ENCODE assay signal across 10 cellular contexts in the genomic region with DNA sequence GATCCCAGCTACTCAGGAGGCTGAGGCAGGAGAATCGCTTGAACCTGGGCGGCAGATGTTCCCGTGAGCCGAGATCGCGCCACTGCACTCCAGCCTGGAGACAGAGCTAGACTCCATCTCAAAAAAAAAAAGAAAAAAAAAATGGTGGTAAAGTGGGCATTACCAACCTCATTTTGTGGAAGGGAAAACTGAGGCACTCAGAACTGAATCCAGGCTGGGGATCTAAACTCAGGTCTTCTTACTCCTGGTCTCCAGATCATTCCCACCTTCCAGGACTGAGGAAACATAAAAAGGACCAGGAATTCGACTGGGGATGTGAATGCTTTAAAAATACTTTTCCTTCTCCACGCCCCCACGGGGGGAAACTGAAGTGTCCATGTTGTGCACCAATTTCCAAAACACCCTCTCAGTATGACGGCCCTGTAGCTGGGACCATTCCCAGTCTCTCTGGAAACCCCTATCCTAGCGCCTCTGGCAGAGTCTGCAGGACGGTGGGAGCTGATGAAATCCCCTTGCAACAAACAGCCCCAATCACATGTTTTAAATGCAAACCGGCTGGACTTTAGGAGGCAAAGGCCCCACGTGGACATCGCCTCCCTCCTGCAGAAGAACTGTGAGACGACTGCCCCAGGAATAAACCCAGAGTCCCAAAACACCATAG. TPM values are rescaled to one million over a fixed set of nuclear protein-coding genes. Genes with fewer than 3 reads are reported as not detected.
A peak's percentile ranks its signal among the peaks of the same experiment; 100 is the strongest.
DNase-seq lines count a peak whose midpoint lies in the region; ATAC-seq, FAIRE-seq and TF ChIP-seq lines count a peak whose summit lies in the region.
"Had no signal": no experiment of that assay in that cellular context is flagged by ENCODE, and none has a peak within 500 bp of the region (broad histone marks: within the 10 kb centered on the region; RNA-seq: fewer than 3 reads in every experiment).

No MANE protein-coding gene starts in this region.

- H3K27me3 ChIP-seq in HepG2 (ENCODE audit: control insufficient read depth in 1 of 2, insufficient read depth in 2 of 2, low read length in 2 of 2) (no peaks in the 10 kb centered on the region), right lobe of liver (no peaks in the 10 kb centered on the region), uterus (no peaks in the 10 kb centered on the region)

- POLR2A ChIA-PET in HepG2 (lab: Yijun Ruan, JAX), result interaction anchor here (2.0 to 3.0 kb wide), 2 partner anchors 9 to 191 kb away, joined by 5 to 24 read pairs; a partner anchor contains a TSS
- POLR2A ChIA-PET in activated CD4-positive, alpha-beta memory T cell treated with anti-CD3 and anti-CD28 coated beads, Interleukin-2, amount 10 ng/mL, durations not matched to agents 7 days and 5 days (lab: Charles Lee), result interaction anchor here (0.8 to 8.3 kb wide), 7 partner anchors 12 to 196 kb away, joined by 3 to 135 read pairs (median 4); a partner anchor contains a TSS

- WGBS in HepG2 (ENCODE audit: low lambda C conversion rate), result 63% methylated on average over 16 of the region's 16 CpGs
- WGBS in right lobe of liver (ENCODE audit: insufficient coverage, low coverage, low lambda C conversion rate, missing lambda C conversion rate), result 54% methylated on average over 11 of the region's 16 CpGs

- no peak for TF ChIP-seq CTCF in HepG2 (CRISPR knock-in tag; IDR thresholded peaks at IDR 0.05)
- no peak for TF ChIP-seq CTCF in right lobe of liver (IDR thresholded peaks at IDR 0.05)
- no peak for TF ChIP-seq CTCF in uterus (IDR thresholded peaks at IDR 0.05)

- BruUV-seq in HepG2 (replicated peaks; lab: Mats Ljungman, UMichigan), result no TSS peak

- TF ChIP-seq POLR2A in HepG2 (IDR thresholded peaks at IDR 0.05; ENCODE audit: insufficient read depth in 1 of 2, low read depth in 2 of 2, low read length in 2 of 2) (no peak; a peak in 1 of 4 replicates), right lobe of liver (IDR thresholded peaks at IDR 0.05) (no peak), uterus (IDR thresholded peaks at IDR 0.05) (no peak)

- ATAC-seq in HepG2 (no peak; the same call in 2 of the 3 replicates), right lobe of liver (no peak)

- no peaks in the 10 kb centered on the region for H4K20me1 ChIP-seq in HepG2 (ENCODE audit: insufficient read depth, low read length)

- in situ Hi-C loops in HepG2 (cut with HindIII; ENCODE audit: extremely low pct_ligation_motif_present, low pct_unique_long_range_greater_than_20kb), result no loop called here

- no peak for FAIRE-seq in HepG2 (lab: Jason Lieb, UNC)
- FAIRE-seq: endothelial cell of umbilical vein had no signal

- peaks cover 33% of the 10 kb centered on the region for H3K36me3 Mint-ChIP-seq in activated CD4-positive, alpha-beta memory T cell treated with anti-CD3 and anti-CD28 coated beads, Interleukin-2, amount 10 ng/mL, durations not matched to agents 7 days and 5 days (ENCODE audit: low read depth)

- H3K36me3 ChIP-seq in HepG2 (replicated peaks in 1 of 2; ENCODE audit: control insufficient read depth in 1 of 2, insufficient read depth in 2 of 2, low read length in 2 of 2), result no peaks in the 10 kb centered on the region
- H3K36me3 ChIP-seq in right lobe of liver, result no peaks in the 10 kb centered on the region
- no peaks in the 10 kb centered on the region for H3K36me3 ChIP-seq in uterus

- intact Hi-C loops in HepG2 (cut with micrococcal nuclease; ENCODE audit: unreplicated experiment) (no loop called here), right lobe of liver (cut with DNase I) (no loop called here), uterus (cut with DNase I; ENCODE audit: low total_unique reads) (no loop called here)

- no peaks in the 10 kb centered on the region for H3K79me2 ChIP-seq in HepG2 (ENCODE audit: insufficient read depth, low read length)

- H3K4me3 ChIP-seq in HepG2 (replicated peaks in 1 of 3; ENCODE audit: insufficient read depth in 1 of 3, low read depth in 2 of 3, low read length in 3 of 3), result peak overlapping the region in 1 of 3 experiments; percentile 12; a peak in 2 of 6 replicates
- H3K4me3 ChIP-seq in right lobe of liver, result no peak overlapping the region
- peak overlapping the region; percentile 91 to 94 for H3K4me3 ChIP-seq in uterus

- TF ChIP-seq EP300 in HepG2 (IDR thresholded peaks at IDR 0.05; ENCODE audit: low read depth in 2 of 2, low read length in 2 of 2), result peak in 1 of 2 experiments; percentile 13; a peak in 1 of 4 replicates
- TF ChIP-seq EP300 in HepG2 (CRISPR knock-in tag; IDR thresholded peaks at IDR 0.05; ENCODE audit: borderline replicate concordance), result peak; percentile 53; the same call in 1 of the 2 replicates

- H3K27me3 Mint-ChIP-seq in activated CD4-positive, alpha-beta memory T cell treated with anti-CD3 and anti-CD28 coated beads, Interleukin-2, amount 10 ng/mL, durations not matched to agents 7 days and 5 days, result no peaks in the 10 kb centered on the region

- H3K27ac ChIP-seq in HepG2 (ENCODE audit: extremely low read length, insufficient read depth, low read length) (peak overlapping the region; percentile 35), right lobe of liver (peak overlapping the region in 1 of 3 donors; percentile 81), uterus (peak overlapping the region; percentile 97 to 98)

- peak overlapping the region; percentile 96 for H3K4me3 Mint-ChIP-seq in activated CD4-positive, alpha-beta memory T cell treated with anti-CD3 and anti-CD28 coated beads, Interleukin-2, amount 10 ng/mL, durations not matched to agents 7 days and 5 days

- H3K4me1 ChIP-seq in HepG2 (ENCODE audit: insufficient read depth, low read length), result peaks cover 48% of the 10 kb centered on the region
- H3K4me1 ChIP-seq in right lobe of liver, result peaks cover 0 to 55% (median 18%) of the 10 kb centered on the region in 4 donors
- H3K4me1 ChIP-seq in uterus, result peaks cover 0 to 7% of the 10 kb centered on the region in 2 donors

- H3K4me1 Mint-ChIP-seq in activated CD4-positive, alpha-beta memory T cell treated with anti-CD3 and anti-CD28 coated beads, Interleukin-2, amount 10 ng/mL, durations not matched to agents 7 days and 5 days, result peaks cover 56% of the 10 kb centered on the region

- no peak overlapping the region for H2AFZ ChIP-seq in HepG2 (ENCODE audit: low read length)

- no peak overlapping the region for H3K27ac Mint-ChIP-seq in activated CD4-positive, alpha-beta memory T cell treated with anti-CD3 and anti-CD28 coated beads, Interleukin-2, amount 10 ng/mL, durations not matched to agents 7 days and 5 days

- H3K9ac ChIP-seq in HepG2 (ENCODE audit: insufficient read depth, low read depth, low read length), result peak overlapping the region; percentile 64; the same call in 1 of the 2 replicates

- no peak for TF ChIP-seq RAD21 in HepG2 (CRISPR knock-in tag; IDR thresholded peaks at IDR 0.05)

- DNase-seq in HepG2 (ENCODE audit: low spot score) (peak; percentile 38), right lobe of liver (no peak), islet precursor cell (peak; percentile 74), uterus (peak; percentile 80 to 81), NCI-H1105 treated with DMSO at 0.1 percent for 48 hours (lab: John Stamatoyannopoulos, UW) (no peak), NCI-H2196 (lab: John Stamatoyannopoulos, UW; ENCODE audit: unreplicated experiment) (no peak), NAMALWA (ENCODE audit: low spot score) (no peak)
- DNase-seq in activated CD4-positive, alpha-beta memory T cell treated with anti-CD3 and anti-CD28 coated beads, Interleukin-2, amount 10 ng/mL, durations not matched to agents 7 days and 5 days, result no peak
- DNase-seq: NCI-H187 had no signal

- H3K9me3 ChIP-seq in HepG2 (ENCODE audit: low read length), result no peaks in the 10 kb centered on the region
- no peaks in the 10 kb centered on the region for H3K9me3 ChIP-seq in right lobe of liver
- H3K9me3 ChIP-seq in uterus, result no peaks in the 10 kb centered on the region

- CTCF ChIA-PET in HepG2 (lab: Yijun Ruan, JAX; ENCODE audit: low intra/inter-chr PET ratio, low total read pairs), result no interaction called here
- CTCF ChIA-PET in activated CD4-positive, alpha-beta memory T cell treated with anti-CD3 and anti-CD28 coated beads, Interleukin-2, amount 10 ng/mL, durations not matched to agents 7 days and 5 days (lab: Charles Lee), result interaction anchor here (0.7 to 4.1 kb wide), 6 partner anchors 9 to 257 kb away, joined by 3 to 29 read pairs (median 6); a partner anchor contains a TSS

- no peaks in the 10 kb centered on the region for H3K9me3 Mint-ChIP-seq in activated CD4-positive, alpha-beta memory T cell treated with anti-CD3 and anti-CD28 coated beads, Interleukin-2, amount 10 ng/mL, durations not matched to agents 7 days and 5 days

- H3K4me2 ChIP-seq in HepG2 (ENCODE audit: low read depth, low read length), result peak overlapping the region; percentile 88

TF ChIP-seq in HepG2, 621 proteins besides CTCF, POLR2A, EP300 and RAD21 (continues in another document):
- TF ChIP-seq CEBPG (CRISPR knock-in tag; IDR thresholded peaks at IDR 0.05), result peak; percentile 74
- peak; percentile 78 for TF ChIP-seq CEBPB (IDR thresholded peaks at IDR 0.05; ENCODE audit: borderline replicate concordance, low read depth, low read length)

RNA-seq across cellular contexts. Expression of a gene that starts 8.9 kb away (rescaled TPM):
- total RNA-seq in HepG2 (2016; rRNA removed; fragmentation: Illumina TruSeq; extraction: Trizol) (2.5 and 3.1 TPM in 2 replicates), right lobe of liver (10 to 100 TPM in 3 of 6 experiments, 1 to 10 TPM in 3; 4.7 to 15.1 (median 9.8) TPM), uterus (100 to 1,000 TPM in 1 of 4 donors, 10 to 100 TPM in 3; 24.1 to 123 (median 34.3) TPM)
- total RNA-seq in HepG2 (2016; cell fraction: cytosol; rRNA removed; fragmentation: Illumina TruSeq; extraction: Trizol; ENCODE audit: low read depth), result 0.44 and 0.81 TPM in 2 replicates
- 2.1 and 3.1 TPM in 2 replicates for total RNA-seq in HepG2 (2016; cell fraction: insoluble cytoplasmic fraction; rRNA removed; fragmentation: Illumina TruSeq; extraction: Trizol)
- total RNA-seq in HepG2 (2016; cell fraction: membrane; rRNA removed; fragmentation: Illumina TruSeq; extraction: Trizol), result 1.4 and 1.9 TPM in 2 replicates
- total RNA-seq in HepG2 (2016; cell fraction: nucleus; rRNA removed; fragmentation: Illumina TruSeq; extraction: Trizol), result 2.4 and 2.8 TPM in 2 replicates
- polyA plus RNA-seq in HepG2 (2011; rRNA removed), result 3.0 and 4.8 TPM in 2 replicates
- polyA plus RNA-seq in HepG2 (2011; cell fraction: cytosol; rRNA removed), result 2.1 and 2.5 TPM in 2 replicates
- polyA plus RNA-seq in HepG2 (2011; cell fraction: nucleus; rRNA removed), result 15.0 and 15.5 TPM in 2 replicates
- 4.7 and 7.6 TPM in 2 replicates for polyA plus RNA-seq in HepG2 (2012)
- polyA plus RNA-seq in HepG2 (2016; cell fraction: cytosol; fragmentation: Illumina TruSeq; extraction: Trizol; ENCODE audit: low read depth), result 0.41 and 0.43 TPM in 2 replicates
- polyA plus RNA-seq in HepG2 (2016; cell fraction: insoluble cytoplasmic fraction; fragmentation: Illumina TruSeq; extraction: Trizol; ENCODE audit: low read depth), result 2.0 and 3.7 TPM in 2 replicates
- 1.1 and 1.4 TPM in 2 replicates for polyA plus RNA-seq in HepG2 (2016; cell fraction: membrane; fragmentation: Illumina TruSeq; extraction: Trizol; ENCODE audit: low read depth)
- polyA plus RNA-seq in HepG2 (2016; cell fraction: nucleus; fragmentation: Illumina TruSeq; extraction: Trizol; ENCODE audit: insufficient read depth, low read depth), result 6.0 and 6.2 TPM in 2 replicates
- 7.8 and 7.9 TPM in 2 replicates for polyA minus RNA-seq in HepG2 (2011; rRNA and poly(A)+ RNA removed; ENCODE audit: low replicate concordance)
- 3.5 and 3.7 TPM in 2 replicates for polyA minus RNA-seq in HepG2 (2011; cell fraction: cytosol; rRNA and poly(A)+ RNA removed)
- polyA minus RNA-seq in HepG2 (2011; cell fraction: nucleus; rRNA and poly(A)+ RNA removed), result 12.0 and 15.4 TPM in 2 replicates
- 100 to 1,000 TPM; 350 to 355 TPM for total RNA-seq in activated CD4-positive, alpha-beta memory T cell treated with anti-CD3 and anti-CD28 coated beads, Interleukin-2, amount 10 ng/mL, durations not matched to agents 7 days and 5 days

Comparison
In these comparisons a context has a peak if more than half of its experiments do, and no peak if none do; other contexts are left out.
1. DNase-seq: peak in HepG2 (single experiment), islet precursor cell (single experiment) and uterus (2 of 2); none in right lobe of liver (0 of 3), activated CD4-positive, alpha-beta memory T cell treated with anti-CD3 and anti-CD28 coated beads, Interleukin-2, amount 10 ng/mL, durations not matched to agents 7 days and 5 days (single experiment), NCI-H1105 treated with DMSO at 0.1 percent for 48 hours (single experiment), NCI-H2196 (single experiment) and NAMALWA (single experiment).
2. H3K4me3 ChIP-seq: peak in uterus (2 of 2); none in right lobe of liver (0 of 3).